ENCODE assay signal across 11 cellular contexts in genomic region chr3:114582929-114583328, GRCh38.
DNase-seq lines count a peak whose midpoint lies in the region; ATAC-seq and TF ChIP-seq lines count a peak whose summit lies in the region.
"Had no signal": no experiment of that assay in that cellular context is flagged by ENCODE, and none has a peak within 500 bp of the region (broad histone marks: within the 10 kb centered on the region; RNA-seq: fewer than 3 reads in every experiment).

No MANE protein-coding gene starts in this region.

- H3K9me3 ChIP-seq in uterus (no peaks in the 10 kb centered on the region), psoas muscle (no peaks in the 10 kb centered on the region)

- no peak for TF ChIP-seq POLR2A in uterus (IDR thresholded peaks at IDR 0.05)

- DNase-seq in GM13976 (ENCODE audit: low spot score) (peak; percentile 5), OCI-M2 (lab: John Stamatoyannopoulos, UW; ENCODE audit: unreplicated experiment) (no peak), uterus (no peak), dorsolateral prefrontal cortex (no peak), psoas muscle (no peak)
- DNase-seq: activated gamma-delta T cell; glutamatergic neuron; stimulated activated naive CD4-positive, alpha-beta T cell treated with Interleukin-2 at 50 U/mL for 16 hours had no signal

- no peak overlapping the region for H3K4me3 ChIP-seq in uterus
- no peak overlapping the region for H3K4me3 ChIP-seq in dorsolateral prefrontal cortex
- no peak overlapping the region for H3K4me3 ChIP-seq in psoas muscle

- H3K36me3 ChIP-seq in uterus (no peaks in the 10 kb centered on the region), psoas muscle (ENCODE audit: insufficient read depth in 1 of 2, low read depth in 1 of 2) (no peaks in the 10 kb centered on the region)

- peak; percentile 72 for ATAC-seq in GM19043 (IDR thresholded peaks at IDR 0.05; ENCODE audit: low read depth, unreplicated experiment)
- peak; percentile 89 for ATAC-seq in HG02623 (IDR thresholded peaks at IDR 0.05; ENCODE audit: unreplicated experiment)
- peak; percentile 85 for ATAC-seq in HG03442 (IDR thresholded peaks at IDR 0.05; ENCODE audit: unreplicated experiment)
- no peak for ATAC-seq in psoas muscle

- H3K27ac ChIP-seq in uterus = no peak overlapping the region
- peak overlapping the region in 1 of 59 donors; percentile 2 for H3K27ac ChIP-seq in dorsolateral prefrontal cortex
- no peak overlapping the region for H3K27ac ChIP-seq in psoas muscle

- 96% methylated on average over 2 of the region's 2 CpGs for WGBS in psoas muscle, 3 donors

- intact Hi-C loops in uterus (cut with DNase I; ENCODE audit: low total_unique reads) = no loop called here
- intact Hi-C loops in dorsolateral prefrontal cortex (cut with DNase I) = no loop called here
- intact Hi-C loops in psoas muscle (cut with DNase I) = no loop called here

- in situ Hi-C loops in GM13976 (cut with MboI; ENCODE audit: low sequenced_read_pairs, unreplicated experiment) = no loop called here

- TF ChIP-seq CTCF in GM13976 (IDR thresholded peaks at IDR 0.05; ENCODE audit: borderline replicate concordance, control extremely low read depth, extremely low read depth, insufficient read depth, missing control alignments) = no peak
- TF ChIP-seq CTCF in uterus (IDR thresholded peaks at IDR 0.05) = no peak
- no peak for TF ChIP-seq CTCF in dorsolateral prefrontal cortex (IDR thresholded peaks at IDR 0.05 in 54 of 56, conservative IDR thresholded peaks at IDR 0.05 in 2 of 56; ENCODE audit: low read depth in 1 of 56, partially characterized antibody in 56 of 56)
- no peak for TF ChIP-seq CTCF in psoas muscle (IDR thresholded peaks at IDR 0.05)

- H3K4me1 ChIP-seq in uterus (no peaks in the 10 kb centered on the region), psoas muscle (peaks cover 42% of the 10 kb centered on the region)

- no peaks in the 10 kb centered on the region for H3K27me3 ChIP-seq in uterus
- H3K27me3 ChIP-seq in dorsolateral prefrontal cortex = no peaks in the 10 kb centered on the region
- H3K27me3 ChIP-seq in psoas muscle (ENCODE audit: insufficient read depth in 3 of 3, low read length in 2 of 3) = no peaks in the 10 kb centered on the region

Comparison
In these comparisons a context has a peak if more than half of its experiments do, and no peak if none do; other contexts are left out.
1. ATAC-seq: peak in GM19043 (single experiment), HG02623 (single experiment) and HG03442 (single experiment); none in psoas muscle (0 of 4).